ENCODE assay signal across 19 cellular contexts in the genomic region with DNA sequence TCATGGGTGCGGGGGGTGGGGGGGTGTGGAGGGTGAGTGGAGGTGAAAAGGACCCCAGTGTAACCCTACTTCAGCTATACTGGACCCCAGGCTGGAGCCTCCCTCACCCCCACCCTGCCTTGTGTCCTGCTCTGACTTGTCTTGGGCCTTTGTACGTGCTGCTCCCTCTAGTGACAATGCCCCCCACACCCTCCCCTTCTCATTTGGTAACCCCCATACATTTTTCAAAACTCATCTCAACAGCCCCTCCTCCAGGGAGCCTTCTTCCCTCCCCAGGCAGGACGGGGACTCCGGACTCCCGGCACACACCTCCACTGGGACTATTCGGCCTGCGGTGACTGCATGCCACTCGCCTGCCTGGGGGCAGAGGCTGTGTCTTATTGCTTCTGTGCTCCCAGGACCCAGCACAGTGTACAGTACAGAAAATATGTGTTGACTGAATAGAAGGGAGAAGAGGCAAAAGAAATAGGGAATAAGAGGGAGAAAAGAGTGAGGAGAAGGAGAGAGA.
"Had no signal": no experiment of that assay in that cellular context is flagged by ENCODE, and none has a peak within 500 bp of the region (broad histone marks: within the 10 kb centered on the region; RNA-seq: fewer than 3 reads in every experiment).

No MANE protein-coding gene starts in this region.

- H3K4me1 ChIP-seq: lower lobe of right lung, psoas muscle, upper lobe of left lung had no signal

- H3K36me3 Mint-ChIP-seq: activated naive CD8-positive, alpha-beta T cell treated with anti-CD3 and anti-CD28 coated beads, Interleukin-2, amount 10 ng/mL, durations not matched to agents 7 days and 5 days; natural killer cell treated with Interleukin-12 subunit alpha and Interleukin-12 subunit beta and Interleukin-15 and Interleukin-18, amount 100 ng/mL, for 72 hours had no signal

- H3K27me3 ChIP-seq: body of pancreas, dorsolateral prefrontal cortex, hepatocyte, upper lobe of left lung had no signal

- H3K27me3 Mint-ChIP-seq: activated CD4-positive, alpha-beta memory T cell treated with anti-CD3 and anti-CD28 coated beads, Interleukin-2, amount 10 ng/mL, durations not matched to agents 7 days and 5 days; activated naive CD8-positive, alpha-beta T cell treated with anti-CD3 and anti-CD28 coated beads, Interleukin-2, amount 10 ng/mL, durations not matched to agents 7 days and 5 days; natural killer cell treated with Interleukin-12 subunit alpha and Interleukin-12 subunit beta and Interleukin-15 and Interleukin-18, amount 100 ng/mL, for 72 hours; stimulated activated naive CD8-positive, alpha-beta T cell treated with anti-CD3 and anti-CD28 coated beads, Interleukin-15, Interleukin-2, amounts not matched to agents 100 ng/mL and 50 ng/mL, for 24 hours had no signal

- H3K9me3 ChIP-seq: body of pancreas, lower lobe of right lung, psoas muscle, upper lobe of left lung had no signal

- H3K27ac Mint-ChIP-seq: activated CD4-positive, alpha-beta memory T cell treated with anti-CD3 and anti-CD28 coated beads, Interleukin-2, amount 10 ng/mL, durations not matched to agents 7 days and 5 days; activated naive CD8-positive, alpha-beta T cell treated with anti-CD3 and anti-CD28 coated beads, Interleukin-2, amount 10 ng/mL, durations not matched to agents 7 days and 5 days; activated T-helper 2 cell treated with anti-CD3 and anti-CD28 coated beads, Interferon-gamma antibody, Interleukin-2, Interleukin-4, amounts not matched to agents 10 μg/mL and 5 μg/mL and 100 μg/mL, durations not matched to agents 14 hours and 24 hours and 36 hours; natural killer cell treated with Interleukin-12 subunit alpha and Interleukin-12 subunit beta and Interleukin-15 and Interleukin-18, amount 100 ng/mL, for 72 hours; stimulated activated naive CD8-positive, alpha-beta T cell treated with anti-CD3 and anti-CD28 coated beads, Interleukin-15, Interleukin-2, amounts not matched to agents 100 ng/mL and 50 ng/mL, for 24 hours had no signal

- H3K36me3 ChIP-seq: lower lobe of right lung, upper lobe of left lung had no signal

- H3K4me3 Mint-ChIP-seq: activated CD4-positive, alpha-beta memory T cell treated with anti-CD3 and anti-CD28 coated beads, Interleukin-2, amount 10 ng/mL, durations not matched to agents 7 days and 5 days; activated naive CD8-positive, alpha-beta T cell treated with anti-CD3 and anti-CD28 coated beads, Interleukin-2, amount 10 ng/mL, durations not matched to agents 7 days and 5 days; natural killer cell treated with Interleukin-12 subunit alpha and Interleukin-12 subunit beta and Interleukin-15 and Interleukin-18, amount 100 ng/mL, for 72 hours; stimulated activated naive CD8-positive, alpha-beta T cell treated with anti-CD3 and anti-CD28 coated beads, Interleukin-15, Interleukin-2, amounts not matched to agents 100 ng/mL and 50 ng/mL, for 24 hours had no signal

- H2AFZ ChIP-seq: hepatocyte had no signal

- H3K79me2 ChIP-seq: hepatocyte had no signal

- H3K27ac ChIP-seq: body of pancreas, hepatocyte, lower lobe of right lung, psoas muscle, skin epidermis, upper lobe of left lung had no signal

- H3K9me3 Mint-ChIP-seq: activated CD4-positive, alpha-beta memory T cell treated with anti-CD3 and anti-CD28 coated beads, Interleukin-2, amount 10 ng/mL, durations not matched to agents 7 days and 5 days; activated naive CD8-positive, alpha-beta T cell treated with anti-CD3 and anti-CD28 coated beads, Interleukin-2, amount 10 ng/mL, durations not matched to agents 7 days and 5 days; activated T-helper 2 cell treated with anti-CD3 and anti-CD28 coated beads, Interferon-gamma antibody, Interleukin-2, Interleukin-4, amounts not matched to agents 10 μg/mL and 5 μg/mL and 100 μg/mL, durations not matched to agents 14 hours and 24 hours and 36 hours; natural killer cell treated with Interleukin-12 subunit alpha and Interleukin-12 subunit beta and Interleukin-15 and Interleukin-18, amount 100 ng/mL, for 72 hours; stimulated activated naive CD8-positive, alpha-beta T cell treated with anti-CD3 and anti-CD28 coated beads, Interleukin-15, Interleukin-2, amounts not matched to agents 100 ng/mL and 50 ng/mL, for 24 hours had no signal

- H3K4me2 ChIP-seq: hepatocyte had no signal

- DNase-seq: activated CD4-positive, alpha-beta memory T cell treated with anti-CD3 and anti-CD28 coated beads, Interleukin-2, amount 10 ng/mL, durations not matched to agents 7 days and 5 days; activated CD4-positive, alpha-beta T cell treated with anti-CD3 and anti-CD28 coated beads for 4 hours; activated naive CD4-positive, alpha-beta T cell treated with Interleukin-2 at 50 U/mL for 16 hours; activated naive CD8-positive, alpha-beta T cell treated with anti-CD3 and anti-CD28 coated beads, Interleukin-2, amount 10 ng/mL, durations not matched to agents 7 days and 5 days; activated T-cell treated with anti-CD3 and anti-CD28 coated beads, Interleukin-2, amount 50 U/mL, for 1 hour; central memory CD4-positive, alpha-beta T cell; lower lobe of right lung; SW 1271; T-helper 2 cell; upper lobe of left lung had no signal

- H3K4me1 Mint-ChIP-seq: activated CD4-positive, alpha-beta memory T cell treated with anti-CD3 and anti-CD28 coated beads, Interleukin-2, amount 10 ng/mL, durations not matched to agents 7 days and 5 days; activated naive CD8-positive, alpha-beta T cell treated with anti-CD3 and anti-CD28 coated beads, Interleukin-2, amount 10 ng/mL, durations not matched to agents 7 days and 5 days had no signal

- ATAC-seq: body of pancreas; natural killer cell treated with Interleukin-12 subunit alpha and Interleukin-12 subunit beta and Interleukin-15 and Interleukin-18, amount 100 ng/mL, for 72 hours; right cardiac atrium had no signal

- H3K4me3 ChIP-seq: body of pancreas, dorsolateral prefrontal cortex, hepatocyte, lower lobe of right lung, psoas muscle, skin epidermis, upper lobe of left lung had no signal
